ENCODE assay signal across 21 cellular contexts in genomic region chr1:3373175-3373574, GRCh38.
"Had no signal": no experiment of that assay in that cellular context is flagged by ENCODE, and none has a peak within 500 bp of the region (broad histone marks: within the 10 kb centered on the region; RNA-seq: fewer than 3 reads in every experiment).

No MANE protein-coding gene starts in this region.

- ATAC-seq: activated T-cell treated with anti-CD3 and anti-CD28 coated beads, Interleukin-2, amount 50 U/mL, for 4 hours; right cardiac atrium had no signal

- H3K27ac ChIP-seq: breast epithelium, hepatocyte, parathyroid adenoma, spleen, upper lobe of left lung, vagina had no signal

- H3K9me3 ChIP-seq: breast epithelium, spleen, upper lobe of left lung, vagina had no signal

- H3K4me2 ChIP-seq: hepatocyte had no signal

- H3K79me2 ChIP-seq: hepatocyte, parathyroid adenoma had no signal

- H3K27me3 ChIP-seq: hepatocyte, upper lobe of left lung, vagina had no signal

- DNase-seq: activated CD4-positive, alpha-beta memory T cell treated with anti-CD3 and anti-CD28 coated beads for 36 hours; activated CD4-positive, alpha-beta T cell treated with anti-CD3 and anti-CD28 coated beads, Interleukin-2, amount 10 ng/mL, durations not matched to agents 24 days and 14 days; activated CD4-positive, CD25-positive, alpha-beta regulatory T cell treated with anti-CD3 and anti-CD28 coated beads, Interleukin-2, amount 50 U/mL, for 72 hours; activated CD8-positive, alpha-beta memory T cell treated with anti-CD3 and anti-CD28 coated beads, Interleukin-2, amount 50 U/mL, for 48 hours; activated gamma-delta T cell treated with Interleukin-2 at 50 U/mL for 16 hours; activated naive CD4-positive, alpha-beta T cell treated with anti-CD3 and anti-CD28 coated beads, Interleukin-2, amount 50 U/mL, for 16 hours; activated T-cell treated with anti-CD3 and anti-CD28 coated beads, Interleukin-2, amount 50 U/mL, for 4 hours; amniotic stem cell; central memory CD4-positive, alpha-beta T cell; effector CD8-positive, alpha-beta T cell; glutamatergic neuron; midbrain; spleen; stimulated activated naive CD8-positive, alpha-beta T cell treated with anti-CD3 and anti-CD28 coated beads, Interleukin-15, Interleukin-2, amounts not matched to agents 100 U/mL and 50 U/mL, for 24 hours; T-helper 2 cell had no signal

- H3K9ac ChIP-seq: parathyroid adenoma had no signal

- H3K36me3 ChIP-seq: breast epithelium, spleen, upper lobe of left lung, vagina had no signal

- H3K4me1 ChIP-seq: breast epithelium, parathyroid adenoma, upper lobe of left lung, vagina had no signal

- H3K4me3 ChIP-seq: breast epithelium, hepatocyte, spleen, upper lobe of left lung, vagina had no signal
